18 cellular contexts compared by ENCODE assay signal in the genomic region with DNA sequence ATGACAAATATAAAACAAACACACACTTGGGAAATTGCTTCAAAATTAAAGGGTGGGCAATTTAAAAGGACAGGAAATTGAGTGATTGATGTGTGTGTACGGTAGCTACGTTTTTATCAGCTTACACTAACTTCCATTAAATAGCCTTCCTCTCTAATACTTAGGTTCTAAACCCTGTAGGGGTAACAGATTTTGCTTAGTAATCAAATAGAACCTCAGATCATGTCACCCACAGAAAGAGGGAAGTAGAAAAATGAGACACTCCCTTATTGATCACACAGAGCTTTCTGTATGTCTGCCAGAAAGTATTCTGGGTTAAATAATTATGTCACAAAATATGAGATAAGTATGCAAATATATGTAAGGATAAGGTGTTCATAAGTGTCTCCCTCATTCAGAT.
"Had no signal": no experiment of that assay in that cellular context is flagged by ENCODE, and none has a peak within 500 bp of the region (broad histone marks: within the 10 kb centered on the region; RNA-seq: fewer than 3 reads in every experiment).

No MANE protein-coding gene starts in this region.

- ATAC-seq: activated CD8-positive, alpha-beta T cell treated with anti-CD3 and anti-CD28 coated beads for 36 hours; activated T-helper 17 cell treated with anti-CD3 and anti-CD28 coated beads, Interleukin-2, amount 50 U/mL, for 72 hours; left cardiac atrium; lower lobe of right lung; upper lobe of right lung had no signal

- H3K4me3 ChIP-seq: cardiac muscle cell, lower lobe of right lung, upper lobe of right lung had no signal

- H3K9me3 ChIP-seq: lower lobe of right lung, upper lobe of right lung had no signal

- FAIRE-seq: islet of Langerhans had no signal

- H3K27ac Mint-ChIP-seq: activated CD4-positive, alpha-beta T cell treated with anti-CD3 and anti-CD28 coated beads, Interleukin-2, amount 10 ng/mL, durations not matched to agents 24 days and 14 days; activated CD8-positive, alpha-beta T cell treated with anti-CD3 and anti-CD28 coated beads for 36 hours; activated naive CD8-positive, alpha-beta T cell treated with anti-CD3 and anti-CD28 coated beads, Interleukin-2, amount 10 ng/mL, durations not matched to agents 7 days and 5 days; activated T-helper 17 cell treated with anti-CD3 and anti-CD28 coated beads, Interleukin-2, amount 50 U/mL, for 72 hours; T-helper 2 cell treated with Interferon-gamma antibody and Interleukin-4, amounts not matched to agents 5 μg/mL and 100 μg/mL, for 36 hours had no signal

- H3K9me3 Mint-ChIP-seq: activated CD4-positive, alpha-beta T cell treated with anti-CD3 and anti-CD28 coated beads, Interleukin-2, amount 10 ng/mL, durations not matched to agents 24 days and 14 days; activated CD8-positive, alpha-beta T cell treated with anti-CD3 and anti-CD28 coated beads for 36 hours; activated naive CD8-positive, alpha-beta T cell treated with anti-CD3 and anti-CD28 coated beads, Interleukin-2, amount 10 ng/mL, durations not matched to agents 7 days and 5 days; activated T-helper 17 cell treated with anti-CD3 and anti-CD28 coated beads, Interleukin-2, amount 50 U/mL, for 72 hours; nephron; T-helper 2 cell treated with Interferon-gamma antibody and Interleukin-4, amounts not matched to agents 5 μg/mL and 100 μg/mL, for 36 hours had no signal

- DNase-seq: activated CD4-positive, alpha-beta T cell treated with anti-CD3 and anti-CD28 coated beads, Interleukin-2, amount 10 ng/mL, durations not matched to agents 24 days and 14 days; activated CD8-positive, alpha-beta T cell treated with anti-CD3 and anti-CD28 coated beads for 36 hours; activated naive CD4-positive, alpha-beta T cell treated with Interleukin-2 at 50 U/mL for 16 hours; activated naive CD8-positive, alpha-beta T cell treated with anti-CD3 and anti-CD28 coated beads, Interleukin-2, amount 10 ng/mL, durations not matched to agents 7 days and 5 days; activated T-cell treated with anti-CD3 and anti-CD28 coated beads, Interleukin-2, amount 50 U/mL, for 1 hour; amygdala; left cardiac atrium; lower lobe of right lung; stimulated activated CD4-positive, alpha-beta T cell treated with anti-CD3 and anti-CD28 coated beads, Interleukin-12 subunit alpha, Interleukin-12 subunit beta, amount 100 ng/mL, for 4 hours; stimulated activated CD4-positive, alpha-beta T cell treated with anti-CD3 and anti-CD28 coated beads, Interleukin-1b, Interleukin-23, amount 100 ng/mL, for 48 hours; stimulated activated CD8-positive, alpha-beta memory T cell treated with anti-CD3 and anti-CD28 coated beads, Interleukin-4, amount 100 ng/mL, for 48 hours; stimulated activated naive CD4-positive, alpha-beta T cell; upper lobe of right lung had no signal

- H3K27me3 Mint-ChIP-seq: activated CD4-positive, alpha-beta T cell treated with anti-CD3 and anti-CD28 coated beads, Interleukin-2, amount 10 ng/mL, durations not matched to agents 24 days and 14 days; activated CD8-positive, alpha-beta T cell treated with anti-CD3 and anti-CD28 coated beads for 36 hours; activated naive CD8-positive, alpha-beta T cell treated with anti-CD3 and anti-CD28 coated beads, Interleukin-2, amount 10 ng/mL, durations not matched to agents 7 days and 5 days; activated T-helper 17 cell treated with anti-CD3 and anti-CD28 coated beads, Interleukin-2, amount 50 U/mL, for 72 hours had no signal

- H3K27ac ChIP-seq: cardiac muscle cell, lower lobe of right lung, upper lobe of right lung had no signal

- H3K4me3 Mint-ChIP-seq: activated CD4-positive, alpha-beta T cell treated with anti-CD3 and anti-CD28 coated beads, Interleukin-2, amount 10 ng/mL, durations not matched to agents 24 days and 14 days; activated CD8-positive, alpha-beta T cell treated with anti-CD3 and anti-CD28 coated beads for 36 hours; activated naive CD8-positive, alpha-beta T cell treated with anti-CD3 and anti-CD28 coated beads, Interleukin-2, amount 10 ng/mL, durations not matched to agents 7 days and 5 days; activated T-helper 17 cell treated with anti-CD3 and anti-CD28 coated beads, Interleukin-2, amount 50 U/mL, for 72 hours; nephron; T-helper 2 cell treated with Interferon-gamma antibody and Interleukin-4, amounts not matched to agents 5 μg/mL and 100 μg/mL, for 36 hours had no signal

- H3K27me3 ChIP-seq: cardiac muscle cell, upper lobe of right lung had no signal

- H3K4me1 ChIP-seq: lower lobe of right lung, upper lobe of right lung had no signal
